Comparison of ENCODE assay signal across 8 cellular contexts in genomic region chr6:2353412-2354137, GRCh38.
DNase-seq lines count a peak whose midpoint lies in the region; ATAC-seq and TF ChIP-seq lines count a peak whose summit lies in the region.

No MANE protein-coding gene starts in this region.

- peak; percentile 91 for ATAC-seq in left lung
- ATAC-seq in GM21786 (IDR thresholded peaks at IDR 0.05; ENCODE audit: unreplicated experiment) = no peak

- peaks cover 3% of the 10 kb centered on the region for H3K4me1 ChIP-seq in colonic mucosa
- peaks cover 0 to 6% of the 10 kb centered on the region in 2 donors for H3K4me1 ChIP-seq in left lung

- intact Hi-C loops in colonic mucosa (cut with DNase I) = loop anchor here (5.0 to 10.0 kb wide), 4 partner anchors 91 to 751 kb away; no protein-coding TSS in a partner anchor
- intact Hi-C loops in left lung (cut with DNase I) = loop anchor here (10.0 kb wide), 2 partner anchors 749 to 759 kb away; partner anchors contain the start of gene FOXC1 (in 1 of the 2)

- DNase-seq in ACHN (peak; percentile 60), GM13976 (ENCODE audit: low spot score) (peak; percentile 73), NCI-H2227 (lab: John Stamatoyannopoulos, UW; ENCODE audit: unreplicated experiment) (peak; percentile 61), colonic mucosa (peak; percentile 83), left lung (no peak)
- peak; percentile 44 to 47 for DNase-seq in activated CD4-positive, alpha-beta T cell treated with anti-CD3 and anti-CD28 coated beads for 24 hours (ENCODE audit: low read depth in 2 of 2)
- peak; percentile 21 to 43 (median 34) for DNase-seq in stimulated activated CD4-positive, alpha-beta T cell treated with anti-CD3 and anti-CD28 coated beads, TNF-alpha, amount 100 ng/mL, for 48 hours (ENCODE audit: low read depth in 3 of 3)

- H3K9me3 ChIP-seq in colonic mucosa (no peaks in the 10 kb centered on the region), left lung (no peaks in the 10 kb centered on the region)

- no peak overlapping the region for H3K27ac ChIP-seq in colonic mucosa
- no peak overlapping the region for H3K27ac ChIP-seq in left lung

- H3K9ac ChIP-seq in colonic mucosa (ENCODE audit: low read depth in 2 of 2, low read length in 2 of 2) = no peak overlapping the region

- no peak overlapping the region for H3K4me3 ChIP-seq in colonic mucosa
- no peak overlapping the region for H3K4me3 ChIP-seq in left lung

- TF ChIP-seq CTCF in GM13976 (IDR thresholded peaks at IDR 0.05; ENCODE audit: borderline replicate concordance, control extremely low read depth, extremely low read depth, insufficient read depth, missing control alignments) (peak; percentile 73), colonic mucosa (IDR thresholded peaks at IDR 0.05) (peak; percentile 60), left lung (IDR thresholded peaks at IDR 0.05) (peak; percentile 54 to 70)

- in situ Hi-C loops in ACHN (cut with HindIII; ENCODE audit: low pct_ligation_motif_present, low pct_unique_long_range_greater_than_20kb, low sequenced_read_pairs) (no loop called here), GM13976 (cut with MboI; ENCODE audit: low sequenced_read_pairs, unreplicated experiment) (loop anchor here (10.0 kb wide), 2 partner anchors 149 to 759 kb away; no protein-coding TSS in a partner anchor)

- H3K36me3 ChIP-seq in colonic mucosa = no peaks in the 10 kb centered on the region
- H3K36me3 ChIP-seq in left lung = no peaks in the 10 kb centered on the region

- H3K27me3 ChIP-seq in colonic mucosa (no peaks in the 10 kb centered on the region), left lung (no peaks in the 10 kb centered on the region)

Comparison
In these comparisons a context has a peak if more than half of its experiments do, and no peak if none do; other contexts are left out.
1. DNase-seq: peak in ACHN (single experiment), GM13976 (single experiment), NCI-H2227 (single experiment), activated CD4-positive, alpha-beta T cell treated with anti-CD3 and anti-CD28 coated beads for 24 hours (2 of 2), colonic mucosa (single experiment) and stimulated activated CD4-positive, alpha-beta T cell treated with anti-CD3 and anti-CD28 coated beads, TNF-alpha, amount 100 ng/mL, for 48 hours (3 of 3); none in left lung (0 of 2).
2. Peak in every context shown above with its lines, with median percentiles within 50 percentile points of each other: CTCF ChIP-seq.